ENCODE assay signal across 8 cellular contexts in the genomic region with DNA sequence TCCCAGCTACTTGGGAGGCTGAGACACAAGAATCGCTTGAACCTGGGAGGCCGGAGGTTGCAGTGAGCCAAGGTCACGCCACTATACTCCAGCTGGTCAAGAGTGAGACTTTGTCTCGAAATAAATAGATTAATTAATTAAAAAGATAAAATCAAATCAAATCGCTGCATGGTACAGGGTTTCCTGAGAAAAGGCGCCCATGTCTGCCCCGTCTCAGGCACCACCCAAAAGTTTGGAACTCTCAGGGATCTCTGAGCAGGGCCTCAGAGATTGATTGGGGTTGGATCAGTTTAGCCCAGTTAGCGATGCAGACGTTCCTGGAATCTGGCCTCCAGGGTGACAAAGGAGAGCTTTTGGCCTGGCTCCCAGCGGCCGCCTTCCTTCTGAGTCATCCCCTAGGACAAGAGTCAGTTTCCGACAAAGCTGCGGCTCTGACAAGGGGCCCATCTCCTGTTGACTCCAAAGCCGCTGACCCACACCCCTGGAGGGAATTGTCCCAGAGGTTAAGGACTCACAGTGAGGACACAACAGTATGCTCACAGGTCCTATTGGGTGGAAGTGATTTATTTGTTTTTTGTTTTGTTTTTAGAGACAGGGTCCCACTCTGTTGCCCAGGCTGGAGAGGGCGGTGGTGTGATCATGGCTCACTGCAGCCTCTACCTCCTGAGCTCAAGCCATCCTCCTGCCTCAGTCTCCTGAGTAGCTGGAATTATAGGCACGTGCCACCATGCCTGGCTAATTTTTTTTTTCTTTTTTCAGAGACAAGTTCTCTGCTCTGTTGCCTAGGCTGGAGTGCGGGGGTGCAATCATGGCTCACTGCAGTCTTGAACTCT. TPM values are rescaled to one million over a fixed set of nuclear protein-coding genes. Genes with fewer than 3 reads are reported as not detected.
DNase-seq lines count a peak whose midpoint lies in the region; ATAC-seq and TF ChIP-seq lines count a peak whose summit lies in the region.
"Had no signal": no experiment of that assay in that cellular context is flagged by ENCODE, and none has a peak within 500 bp of the region (broad histone marks: within the 10 kb centered on the region; RNA-seq: fewer than 3 reads in every experiment).

No MANE protein-coding gene starts in this region.

- POLR2A ChIA-PET in OCI-LY7 (lab: Charles Lee), result interaction anchor here (0.6 to 9.7 kb wide), 9 partner anchors 7 to 630 kb away, joined by 3 to 66 read pairs (median 3); a partner anchor contains a TSS

- H3K27ac ChIP-seq in OCI-LY7 (ENCODE audit: low read depth, low read length, poor library complexity, severe bottlenecking), result peak overlapping the region; percentile 100
- peak overlapping the region in 8 of 10 donors; percentile 7 to 67 (median 44) for H3K27ac ChIP-seq in heart right ventricle
- H3K27ac ChIP-seq: HL-60 had no signal

- H3K9me3 ChIP-seq in OCI-LY7 (ENCODE audit: low read length) (peaks cover 4% of the 10 kb centered on the region; the same call in 1 of the 2 replicates), heart right ventricle (no peaks in the 10 kb centered on the region)

- intact Hi-C loops in OCI-LY7 (cut with micrococcal nuclease; ENCODE audit: unreplicated experiment), result loop anchor here (10.0 kb wide), 1 partner anchor 635 kb away; no protein-coding TSS in a partner anchor
- intact Hi-C loops in heart right ventricle (cut with DNase I), result no loop called here

- WGBS in heart right ventricle, 2 donors, result 57 to 61% methylated on average over 17 of the region's 17 CpGs

- H3K27me3 ChIP-seq in heart right ventricle, result no peaks in the 10 kb centered on the region

- DNase-seq in A172 (ENCODE audit: low spot score) (peak; percentile 94), OCI-LY7 (ENCODE audit: low spot score) (no peak), heart right ventricle (peak; percentile 76), NCI-H345 treated with DMSO at 0.1 percent for 48 hours (lab: John Stamatoyannopoulos, UW; ENCODE audit: unreplicated experiment) (no peak)
- DNase-seq: activated naive CD8-positive, alpha-beta T cell treated with anti-CD3 and anti-CD28 coated beads, Interleukin-2, amount 10 ng/mL, durations not matched to agents 7 days and 5 days had no signal

- H3K4me1 ChIP-seq in OCI-LY7 (ENCODE audit: insufficient read depth, low read length, poor library complexity, severe bottlenecking) (peaks cover 80% of the 10 kb centered on the region), heart right ventricle (peaks cover 0 to 16% (median 10%) of the 10 kb centered on the region in 9 donors)

- no peak overlapping the region for H2AFZ ChIP-seq in OCI-LY7 (ENCODE audit: low read length)

- TF ChIP-seq CTCF in OCI-LY7 (conservative IDR thresholded peaks at IDR 0.05; ENCODE audit: low read length) (no peak), heart right ventricle (IDR thresholded peaks at IDR 0.05) (no peak)

- H3K9me2 ChIP-seq in OCI-LY7 (ENCODE audit: insufficient read depth, low read length), result no peaks in the 10 kb centered on the region

- peak overlapping the region; percentile 39 for H3K4me2 ChIP-seq in OCI-LY7 (ENCODE audit: low read length)

- CTCF ChIA-PET in OCI-LY7 (lab: Charles Lee; ENCODE audit: unreplicated experiment), result no interaction called here

- H3K36me3 ChIP-seq in OCI-LY7 (ENCODE audit: insufficient read depth, low read length) (peaks cover 78% of the 10 kb centered on the region), heart right ventricle (peaks cover 0 to 66% (median 0%) of the 10 kb centered on the region in 9 donors)

- ATAC-seq in heart right ventricle (peak; percentile 65 to 90 (median 86)), HG02970 (IDR thresholded peaks at IDR 0.05; ENCODE audit: low FRiP score, unreplicated experiment) (no peak), HG02610 (IDR thresholded peaks at IDR 0.05; ENCODE audit: unreplicated experiment) (no peak)

- no peaks in the 10 kb centered on the region for H4K20me1 ChIP-seq in OCI-LY7 (ENCODE audit: insufficient read depth, low read length)

- H3K79me2 ChIP-seq in OCI-LY7 (ENCODE audit: insufficient read depth, low read depth, low read length), result peaks cover 60% of the 10 kb centered on the region

- H3K4me3 ChIP-seq in OCI-LY7 (ENCODE audit: low read depth, low read length, poor library complexity, severe bottlenecking) (no peak overlapping the region), heart right ventricle (no peak overlapping the region)

- no TSS peak for BruUV-seq in OCI-LY7 (replicated peaks; lab: Mats Ljungman, UMichigan)

RNA-seq across cellular contexts. Expression of a gene that starts 6.8 kb away (rescaled TPM):
- 67.6 and 77.9 TPM in 2 replicates for total RNA-seq in A172 (2014; rRNA removed; shearing (Covaris generic))
- 130 and 149 TPM in 2 replicates for total RNA-seq in OCI-LY7 (2014; rRNA removed; shearing (Covaris generic))
- 230 and 263 TPM in 2 replicates for total RNA-seq in OCI-LY7 (2022)
- 10 to 100 TPM in 1 of 10 donors, 1 to 10 TPM in 9; 1.7 to 11.6 (median 3.7) TPM for total RNA-seq in heart right ventricle
- polyA plus RNA-seq in heart right ventricle, result 1 to 10 TPM; 2.0 to 5.8 TPM

RNA-seq across cellular contexts. Expression of a gene that starts 24.5 kb away (rescaled TPM):
- 15.3 and 20.8 TPM in 2 replicates for total RNA-seq in A172 (2014; rRNA removed; shearing (Covaris generic))
- total RNA-seq in OCI-LY7 (2014; rRNA removed; shearing (Covaris generic)), result 17.5 and 23.6 TPM in 2 replicates
- total RNA-seq in OCI-LY7 (2022), result 12.1 and 13.3 TPM in 2 replicates
- total RNA-seq in heart right ventricle, result 1 to 10 TPM; 4.4 to 8.6 (median 6.2) TPM
- polyA plus RNA-seq in heart right ventricle, result 1 to 10 TPM; 7.9 TPM

RNA-seq across cellular contexts. Expression of a gene that starts 24.6 kb away (rescaled TPM):
- total RNA-seq in A172 (2014; rRNA removed; shearing (Covaris generic)), result 43.6 and 52.0 TPM in 2 replicates
- total RNA-seq in OCI-LY7 (2014; rRNA removed; shearing (Covaris generic)), result 63.1 and 68.2 TPM in 2 replicates
- total RNA-seq in OCI-LY7 (2022), result 37.7 and 39.1 TPM in 2 replicates
- total RNA-seq in heart right ventricle, result 10 to 100 TPM in 4 of 10 donors, 1 to 10 TPM in 6; 8.1 to 12.2 (median 9.5) TPM
- polyA plus RNA-seq in heart right ventricle, result 10 to 100 TPM in 1 of 2 donors, 1 to 10 TPM in 1; 6.5 to 21.3 TPM

RNA-seq across cellular contexts. Expression of a gene that starts 38.5 kb away (rescaled TPM):
- 45.6 and 52.1 TPM in 2 replicates for total RNA-seq in A172 (2014; rRNA removed; shearing (Covaris generic))
- total RNA-seq in OCI-LY7 (2014; rRNA removed; shearing (Covaris generic)), result 58.1 and 62.4 TPM in 2 replicates
- total RNA-seq in OCI-LY7 (2022) (62.9 and 68.6 TPM in 2 replicates), heart right ventricle (10 to 100 TPM; 40.1 to 74.1 (median 52.7) TPM)
- 100 to 1,000 TPM; 127 to 228 TPM for polyA plus RNA-seq in heart right ventricle

RNA-seq across cellular contexts. Expression of a gene that starts 44.0 kb away (rescaled TPM):
- total RNA-seq in A172 (2014; rRNA removed; shearing (Covaris generic)), result 27.1 and 33.5 TPM in 2 replicates
- 47.1 and 60.7 TPM in 2 replicates for total RNA-seq in OCI-LY7 (2014; rRNA removed; shearing (Covaris generic))
- 42.5 and 48.2 TPM in 2 replicates for total RNA-seq in OCI-LY7 (2022)
- total RNA-seq in heart right ventricle, result 10 to 100 TPM in 9 of 10 donors, 1 to 10 TPM in 1; 7.1 to 14.7 (median 11.3) TPM
- 10 to 100 TPM; 14.8 to 28.2 TPM for polyA plus RNA-seq in heart right ventricle

Comparison
In these comparisons a context has a peak if more than half of its experiments do, and no peak if none do; other contexts are left out.
1. DNase-seq: peak in A172 (single experiment) and heart right ventricle (2 of 2); none in OCI-LY7 (single experiment) and NCI-H345 treated with DMSO at 0.1 percent for 48 hours (single experiment).
2. ATAC-seq: peak in heart right ventricle (8 of 8); none in HG02970 (single experiment) and HG02610 (single experiment).